In genomic region chr14:58171090-58171489, GRCh38 we compare ENCODE assay signal across 8 cellular contexts. TPM values are rescaled to one million over a fixed set of nuclear protein-coding genes. Genes with fewer than 3 reads are reported as not detected.
DNase-seq lines count a peak whose midpoint lies in the region; ATAC-seq and TF ChIP-seq lines count a peak whose summit lies in the region.

No MANE protein-coding gene starts in this region.

- H3K36me3 ChIP-seq in Panc1 (ENCODE audit: control insufficient read depth, insufficient read depth, low read length) (no peaks in the 10 kb centered on the region), skeletal muscle tissue (ENCODE audit: control insufficient read depth in 3 of 3, insufficient read depth in 3 of 3, low read length in 3 of 3) (no peaks in the 10 kb centered on the region)

- H3K9me3 ChIP-seq in Panc1 (ENCODE audit: control insufficient read depth, insufficient read depth, low read depth, low read length) (no peaks in the 10 kb centered on the region), skeletal muscle tissue (ENCODE audit: control insufficient read depth in 3 of 3, low read length in 3 of 3) (no peaks in the 10 kb centered on the region)

- peak; percentile 47 for DNase-seq in GM04503 (ENCODE audit: low read depth)
- peak; percentile 86 for DNase-seq in HCEC 1CT
- DNase-seq in LNCaP clone FGC (ENCODE audit: low read depth) = peak; percentile 88
- DNase-seq in Panc1 (ENCODE audit: low read depth, low spot score) = peak; percentile 35
- peak in 40 of 58 donors; percentile 1 to 71 (median 22) for DNase-seq in anterior cingulate cortex (lab: John Stamatoyannopoulos, UW)
- peak in 34 of 51 donors; percentile 1 to 65 (median 34) for DNase-seq in hypothalamus (lab: John Stamatoyannopoulos, UW)
- no peak for DNase-seq in SKM-1 (lab: John Stamatoyannopoulos, UW; ENCODE audit: unreplicated experiment)

- no peak overlapping the region for H3K4me3 ChIP-seq in LNCaP clone FGC (ENCODE audit: low read depth, low read length)
- no peak overlapping the region for H3K4me3 ChIP-seq in Panc1 (ENCODE audit: low read depth in 2 of 2, low read length in 2 of 2)
- H3K4me3 ChIP-seq in skeletal muscle tissue (ENCODE audit: low read length in 3 of 3) = peak overlapping the region; percentile 7 to 29 (median 22)

- H3K4me1 ChIP-seq in Panc1 (ENCODE audit: control insufficient read depth, insufficient read depth, low read length) = no peaks in the 10 kb centered on the region
- H3K4me1 ChIP-seq in skeletal muscle tissue (ENCODE audit: control insufficient read depth in 3 of 3, insufficient read depth in 3 of 3, low read length in 3 of 3) = peaks cover 3 to 7% (median 7%) of the 10 kb centered on the region in 3 donors

- H3K9ac ChIP-seq in skeletal muscle tissue (ENCODE audit: low read depth in 1 of 3, low read length in 3 of 3) = no peak overlapping the region

- POLR2A ChIA-PET in Panc1 (lab: Charles Lee) = no interaction called here

- TF ChIP-seq CTCF in LNCaP clone FGC (IDR thresholded peaks at IDR 0.05; ENCODE audit: control insufficient read depth, extremely low read depth, insufficient read depth) = no peak
- no peak for TF ChIP-seq CTCF in Panc1 (IDR thresholded peaks at IDR 0.05)

- CTCF ChIA-PET in Panc1 (lab: Charles Lee) = no interaction called here

- intact Hi-C loops in Panc1 (cut with micrococcal nuclease; ENCODE audit: unreplicated experiment) = no loop called here

- H3K27me3 ChIP-seq in Panc1 (ENCODE audit: control insufficient read depth, insufficient read depth, low read length) (no peaks in the 10 kb centered on the region), skeletal muscle tissue (ENCODE audit: control insufficient read depth in 3 of 3, insufficient read depth in 3 of 3, low read length in 3 of 3) (no peaks in the 10 kb centered on the region)

- H3K27ac ChIP-seq in Panc1 (ENCODE audit: low read length) (no peak overlapping the region), skeletal muscle tissue (ENCODE audit: low read depth, low read length) (no peak overlapping the region)

- peak; percentile 86 for ATAC-seq in Panc1

- no TSS peak for BruUV-seq in Panc1 (replicated peaks; lab: Mats Ljungman, UMichigan)

- in situ Hi-C loops in Panc1 (cut with HindIII; ENCODE audit: low pct_unique_long_range_greater_than_20kb, low sequenced_read_pairs) = no loop called here

RNA-seq across cellular contexts. Expression of gene ARMH4, which starts 19.1 kb away (rescaled TPM):
- 1.8 TPM for total RNA-seq in Panc1 (2021; ENCODE audit: unreplicated experiment)
- polyA plus RNA-seq in Panc1 (2012; ENCODE audit: insufficient read length) = 0.55 TPM
- 6.8 TPM for total RNA-seq in skeletal muscle tissue

RNA-seq across cellular contexts. Expression of gene ACTR10, which starts 28.9 kb away (rescaled TPM):
- total RNA-seq in Panc1 (2021; ENCODE audit: unreplicated experiment) = 34.9 TPM
- polyA plus RNA-seq in Panc1 (2012; ENCODE audit: insufficient read length) = 23.1 TPM
- total RNA-seq in skeletal muscle tissue = 62.6 TPM

Comparison
In these comparisons a context has a peak if more than half of its experiments do, and no peak if none do; other contexts are left out.
1. H3K4me3 ChIP-seq: peak in skeletal muscle tissue (3 of 3); none in LNCaP clone FGC (single experiment) and Panc1 (0 of 2).